Comparison of ENCODE assay signal across 10 cellular contexts in the genomic region with DNA sequence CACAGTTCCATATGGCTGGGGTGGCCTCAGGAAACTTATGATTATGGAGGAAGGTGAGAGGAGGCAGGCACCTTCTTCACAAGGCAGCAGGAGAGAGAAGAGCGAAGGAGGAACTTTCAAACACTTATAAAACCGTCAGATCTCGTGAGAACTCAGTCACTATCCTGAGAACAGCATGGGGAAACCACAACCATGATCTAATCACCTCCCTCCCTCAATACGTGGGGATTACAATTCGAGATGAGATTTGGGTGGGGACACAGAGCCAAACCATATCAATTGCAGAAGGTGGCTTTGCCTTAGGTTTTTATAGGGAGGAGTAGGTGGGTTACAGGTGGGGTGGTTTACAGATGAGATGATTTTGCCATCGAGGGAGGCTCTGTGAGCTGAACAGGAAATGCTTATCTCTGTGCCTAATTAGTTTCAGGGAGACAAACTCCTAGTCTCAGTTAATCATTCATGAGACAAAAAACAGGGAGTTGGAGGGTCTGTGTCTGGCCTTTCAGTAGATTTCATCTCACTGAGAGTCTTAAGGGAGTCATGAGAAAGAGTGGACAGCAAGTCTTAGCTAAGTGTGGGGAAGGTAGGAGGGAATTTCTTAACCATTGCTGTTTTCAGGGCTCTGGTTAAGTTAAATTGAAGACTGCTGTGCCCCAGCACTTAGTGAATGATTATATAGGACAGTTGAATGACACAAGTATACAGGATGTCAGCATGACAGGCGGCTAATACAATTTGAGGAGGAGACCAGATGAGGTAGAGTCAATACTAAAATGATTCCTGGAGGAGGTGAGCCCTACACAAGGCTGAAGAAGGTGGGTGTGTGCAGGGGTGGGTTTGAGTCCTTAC. TPM values are rescaled to one million over a fixed set of nuclear protein-coding genes. Genes with fewer than 3 reads are reported as not detected.
DNase-seq lines count a peak whose midpoint lies in the region; ATAC-seq and TF ChIP-seq lines count a peak whose summit lies in the region.
"Had no signal": no experiment of that assay in that cellular context is flagged by ENCODE, and none has a peak within 500 bp of the region (broad histone marks: within the 10 kb centered on the region; RNA-seq: fewer than 3 reads in every experiment).

No MANE protein-coding gene starts in this region.

- H3K27me3 ChIP-seq in BLaER1 (no peaks in the 10 kb centered on the region), lower lobe of right lung (ENCODE audit: low read depth) (no peaks in the 10 kb centered on the region), PC-9 (ENCODE audit: insufficient read depth, low read depth) (no peaks in the 10 kb centered on the region)

- no peak for DNase-seq in lower lobe of right lung
- DNase-seq in COLO829 (ENCODE audit: low spot score): no peak
- DNase-seq in stimulated activated CD4-positive, alpha-beta T cell treated with anti-CD3 and anti-CD28 coated beads, Interleukin-12 subunit alpha, Interleukin-12 subunit beta, amount 100 ng/mL, for 4 hours: no peak
- DNase-seq in PC-9: no peak
- DNase-seq: SHP77 had no signal

- BruUV-seq in PC-9 (replicated peaks; lab: Mats Ljungman, UMichigan): no TSS peak

- ATAC-seq in GM21381 (IDR thresholded peaks at IDR 0.05; ENCODE audit: unreplicated experiment): peak; percentile 63
- no peak for ATAC-seq in SK-N-SH treated with all-trans-retinoic acid at 6 μM for 48 hours
- ATAC-seq in lower lobe of right lung: no peak
- ATAC-seq in GM21576 (IDR thresholded peaks at IDR 0.05; ENCODE audit: unreplicated experiment): no peak

- H4K20me1 ChIP-seq in BLaER1 (no peaks in the 10 kb centered on the region), PC-9 (ENCODE audit: insufficient read depth) (no peaks in the 10 kb centered on the region)

- intact Hi-C loops in lower lobe of right lung (cut with DNase I) (no loop called here), PC-9 (cut with micrococcal nuclease; ENCODE audit: unreplicated experiment) (no loop called here)

- H3K4me3 ChIP-seq in BLaER1 (peak overlapping the region; percentile 31; the same call in 1 of the 2 replicates), lower lobe of right lung (no peak overlapping the region), PC-9 (no peak overlapping the region)
- H3K4me3 ChIP-seq: cardiac muscle cell had no signal

- H3K9ac ChIP-seq in BLaER1: no peak overlapping the region; the same call in 1 of the 2 replicates

- H3K4me1 ChIP-seq in BLaER1 (peaks cover 84% of the 10 kb centered on the region), lower lobe of right lung (peaks cover 49% of the 10 kb centered on the region), PC-9 (replicated peaks; ENCODE audit: insufficient read depth) (peaks cover 9% of the 10 kb centered on the region)

- TF ChIP-seq CTCF in lower lobe of right lung (IDR thresholded peaks at IDR 0.05): no peak
- TF ChIP-seq CTCF in PC-9 (conservative IDR thresholded peaks at IDR 0.05): no peak

- peak overlapping the region; percentile 77 for H3K27ac ChIP-seq in BLaER1
- peak overlapping the region; percentile 77 for H3K27ac ChIP-seq in lower lobe of right lung
- H3K27ac ChIP-seq in PC-9: no peak overlapping the region
- H3K27ac ChIP-seq: cardiac muscle cell had no signal

- POLR2A ChIA-PET in PC-9 (lab: Charles Lee; ENCODE audit: unreplicated experiment): no interaction called here

- peaks cover 11% of the 10 kb centered on the region; the same call in 1 of the 2 replicates for H3K9me3 ChIP-seq in BLaER1
- H3K9me3 ChIP-seq in lower lobe of right lung: no peaks in the 10 kb centered on the region
- H3K9me3 ChIP-seq in PC-9 (ENCODE audit: insufficient read depth, low read depth): no peaks in the 10 kb centered on the region

- CTCF ChIA-PET in PC-9 (lab: Charles Lee): no interaction called here

- no peaks in the 10 kb centered on the region for H3F3A ChIP-seq in PC-9 (ENCODE audit: insufficient read depth, low read depth)

- H2AFZ ChIP-seq in PC-9: no peak overlapping the region

- no peaks in the 10 kb centered on the region for H3K9me2 ChIP-seq in PC-9 (ENCODE audit: insufficient read depth)

- H3K36me3 ChIP-seq in BLaER1 (no peaks in the 10 kb centered on the region), lower lobe of right lung (no peaks in the 10 kb centered on the region), PC-9 (ENCODE audit: low read depth) (no peaks in the 10 kb centered on the region)
- H3K36me3 ChIP-seq: cardiac muscle cell had no signal

- no peaks in the 10 kb centered on the region for H3K79me2 ChIP-seq in PC-9 (ENCODE audit: low read depth)

- H3K4me2 ChIP-seq in BLaER1 (peak overlapping the region; percentile 82), PC-9 (no peak overlapping the region)

TF ChIP-seq in SK-N-SH treated with all-trans-retinoic acid at 6 μM for 48 hours, 23 proteins besides CTCF, POLR2A, EP300 and RAD21:
- TF ChIP-seq, protein P1, sequence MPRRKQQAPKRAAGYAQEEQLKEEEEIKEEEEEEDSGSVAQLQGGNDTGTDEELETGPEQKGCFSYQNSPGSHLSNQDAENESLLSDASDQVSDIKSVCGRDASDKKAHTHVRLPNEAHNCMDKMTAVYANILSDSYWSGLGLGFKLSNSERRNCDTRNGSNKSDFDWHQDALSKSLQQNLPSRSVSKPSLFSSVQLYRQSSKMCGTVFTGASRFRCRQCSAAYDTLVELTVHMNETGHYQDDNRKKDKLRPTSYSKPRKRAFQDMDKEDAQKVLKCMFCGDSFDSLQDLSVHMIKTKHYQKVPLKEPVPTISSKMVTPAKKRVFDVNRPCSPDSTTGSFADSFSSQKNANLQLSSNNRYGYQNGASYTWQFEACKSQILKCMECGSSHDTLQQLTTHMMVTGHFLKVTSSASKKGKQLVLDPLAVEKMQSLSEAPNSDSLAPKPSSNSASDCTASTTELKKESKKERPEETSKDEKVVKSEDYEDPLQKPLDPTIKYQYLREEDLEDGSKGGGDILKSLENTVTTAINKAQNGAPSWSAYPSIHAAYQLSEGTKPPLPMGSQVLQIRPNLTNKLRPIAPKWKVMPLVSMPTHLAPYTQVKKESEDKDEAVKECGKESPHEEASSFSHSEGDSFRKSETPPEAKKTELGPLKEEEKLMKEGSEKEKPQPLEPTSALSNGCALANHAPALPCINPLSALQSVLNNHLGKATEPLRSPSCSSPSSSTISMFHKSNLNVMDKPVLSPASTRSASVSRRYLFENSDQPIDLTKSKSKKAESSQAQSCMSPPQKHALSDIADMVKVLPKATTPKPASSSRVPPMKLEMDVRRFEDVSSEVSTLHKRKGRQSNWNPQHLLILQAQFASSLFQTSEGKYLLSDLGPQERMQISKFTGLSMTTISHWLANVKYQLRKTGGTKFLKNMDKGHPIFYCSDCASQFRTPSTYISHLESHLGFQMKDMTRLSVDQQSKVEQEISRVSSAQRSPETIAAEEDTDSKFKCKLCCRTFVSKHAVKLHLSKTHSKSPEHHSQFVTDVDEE (CRISPR knock-in tag; IDR thresholded peaks at IDR 0.05): 0 out of 2 replicates have a peak, but pooled peaks have one; percentile 14
- no peak for TF ChIP-seq ZNF70 (CRISPR knock-in tag; IDR thresholded peaks at IDR 0.05)

RNA-seq across cellular contexts. Expression of a gene that starts 47.7 kb away (rescaled TPM):
- total RNA-seq in lower lobe of right lung (57.9 TPM), PC-9 (2021) (50.9 and 54.2 TPM in 2 replicates)

RNA-seq across cellular contexts. Expression of a gene that starts 47.9 kb away (rescaled TPM):
- 0.68 TPM for total RNA-seq in lower lobe of right lung
- 0.85 and 1.1 TPM in 2 replicates for total RNA-seq in PC-9 (2021)
